Comparison of ENCODE assay signal across 16 cellular contexts in genomic region chr5:123454236-123454911, GRCh38. TPM values are rescaled to one million over a fixed set of nuclear protein-coding genes. Genes with fewer than 3 reads are reported as not detected.
A peak's percentile ranks its signal among the peaks of the same experiment; 100 is the strongest.
DNase-seq lines count a peak whose midpoint lies in the region; ATAC-seq, FAIRE-seq and TF ChIP-seq lines count a peak whose summit lies in the region.
"Had no signal": no experiment of that assay in that cellular context is flagged by ENCODE, and none has a peak within 500 bp of the region (broad histone marks: within the 10 kb centered on the region; RNA-seq: fewer than 3 reads in every experiment).

No MANE protein-coding gene starts in this region.

- no peaks in the 10 kb centered on the region for H4K20me1 ChIP-seq in GM23248 (ENCODE audit: insufficient read depth)
- no peaks in the 10 kb centered on the region for H4K20me1 ChIP-seq in PC-9 (ENCODE audit: insufficient read depth)

- H3K4me3 Mint-ChIP-seq in activated naive CD4-positive, alpha-beta T cell treated with anti-CD3 and anti-CD28 coated beads for 36 hours, result no peak overlapping the region
- H3K4me3 Mint-ChIP-seq: activated naive CD4-positive, alpha-beta T cell treated with anti-CD3 and anti-CD28 coated beads, Interleukin-2, amount 50 U/mL, for 24 hours; stimulated activated naive B cell treated with anti-CD40 and anti-IgM and Interleukin-4, amounts not matched to agents 10 μg/mL and 1 μg/mL and 100 μg/mL, for 72 hours; type B pancreatic cell had no signal

- POLR2A ChIA-PET in PC-9 (lab: Charles Lee; ENCODE audit: unreplicated experiment), result no interaction called here

- no peaks in the 10 kb centered on the region for H3K36me3 Mint-ChIP-seq in activated naive CD4-positive, alpha-beta T cell treated with anti-CD3 and anti-CD28 coated beads for 36 hours (ENCODE audit: low read depth)
- H3K36me3 Mint-ChIP-seq: activated naive CD4-positive, alpha-beta T cell treated with anti-CD3 and anti-CD28 coated beads, Interleukin-2, amount 50 U/mL, for 24 hours; stimulated activated naive B cell treated with anti-CD40 and anti-IgM and Interleukin-4, amounts not matched to agents 10 μg/mL and 1 μg/mL and 100 μg/mL, for 72 hours; type B pancreatic cell had no signal

- DNase-seq in A172 (ENCODE audit: low spot score) (peak; percentile 17), GM23248 (peak; percentile 20), PC-9 (peak; percentile 1 to 46), fibroblast of gingiva (ENCODE audit: low read depth) (peak; percentile 3), frontal cortex (ENCODE audit: low spot score in 2 of 2) (no peak)
- no peak for DNase-seq in activated naive CD4-positive, alpha-beta T cell treated with anti-CD3 and anti-CD28 coated beads for 36 hours
- DNase-seq: Calu3; islet precursor cell; NCI-H1092 treated with DMSO at 0.1 percent for 48 hours; NCI-H345; Peyer's patch; stimulated activated naive B cell treated with anti-CD40 and anti-IgM and Interleukin-4, amounts not matched to agents 10 μg/mL and 1 μg/mL and 100 μg/mL, for 72 hours had no signal

- H3K9ac ChIP-seq in GM23248, result no peak overlapping the region

- H3K9me2 ChIP-seq in GM23248 (ENCODE audit: insufficient read depth) (no peaks in the 10 kb centered on the region), PC-9 (ENCODE audit: insufficient read depth) (no peaks in the 10 kb centered on the region; the same call in 1 of the 2 replicates)

- H3K27ac Mint-ChIP-seq in activated naive CD4-positive, alpha-beta T cell treated with anti-CD3 and anti-CD28 coated beads for 36 hours, result no peak overlapping the region
- H3K27ac Mint-ChIP-seq: activated naive CD4-positive, alpha-beta T cell treated with anti-CD3 and anti-CD28 coated beads, Interleukin-2, amount 50 U/mL, for 24 hours; stimulated activated naive B cell treated with anti-CD40 and anti-IgM and Interleukin-4, amounts not matched to agents 10 μg/mL and 1 μg/mL and 100 μg/mL, for 72 hours; type B pancreatic cell had no signal

- H3K4me1 ChIP-seq in GM23248 (ENCODE audit: insufficient read depth) (no peaks in the 10 kb centered on the region), PC-9 (replicated peaks; ENCODE audit: insufficient read depth) (peaks cover 12% of the 10 kb centered on the region)

- H3K36me3 ChIP-seq in GM23248 (ENCODE audit: low read depth), result no peaks in the 10 kb centered on the region
- no peaks in the 10 kb centered on the region for H3K36me3 ChIP-seq in PC-9 (ENCODE audit: low read depth)
- H3K36me3 ChIP-seq: Peyer's patch had no signal

- H3K27ac ChIP-seq in GM23248, result no peak overlapping the region
- H3K27ac ChIP-seq in PC-9, result peak overlapping the region; percentile 8; the same call in 1 of the 2 replicates
- H3K27ac ChIP-seq: Peyer's patch had no signal

- intact Hi-C loops in PC-9 (cut with micrococcal nuclease; ENCODE audit: unreplicated experiment), result no loop called here
- intact Hi-C loops in activated naive CD4-positive, alpha-beta T cell treated with anti-CD3 and anti-CD28 coated beads for 36 hours (cut with micrococcal nuclease), result no loop called here

- no peaks in the 10 kb centered on the region for H3K9me3 Mint-ChIP-seq in activated naive CD4-positive, alpha-beta T cell treated with anti-CD3 and anti-CD28 coated beads for 36 hours
- H3K9me3 Mint-ChIP-seq: activated naive CD4-positive, alpha-beta T cell treated with anti-CD3 and anti-CD28 coated beads, Interleukin-2, amount 50 U/mL, for 24 hours; stimulated activated naive B cell treated with anti-CD40 and anti-IgM and Interleukin-4, amounts not matched to agents 10 μg/mL and 1 μg/mL and 100 μg/mL, for 72 hours; type B pancreatic cell had no signal

- H3K79me2 ChIP-seq in GM23248 (ENCODE audit: insufficient read depth) (no peaks in the 10 kb centered on the region), PC-9 (ENCODE audit: low read depth) (no peaks in the 10 kb centered on the region)

- no peak for FAIRE-seq in frontal cortex (lab: Jason Lieb, UNC)

- H3K27me3 Mint-ChIP-seq in activated naive CD4-positive, alpha-beta T cell treated with anti-CD3 and anti-CD28 coated beads for 36 hours (ENCODE audit: low read depth), result peaks cover 2% of the 10 kb centered on the region
- H3K27me3 Mint-ChIP-seq: activated naive CD4-positive, alpha-beta T cell treated with anti-CD3 and anti-CD28 coated beads, Interleukin-2, amount 50 U/mL, for 24 hours; stimulated activated naive B cell treated with anti-CD40 and anti-IgM and Interleukin-4, amounts not matched to agents 10 μg/mL and 1 μg/mL and 100 μg/mL, for 72 hours; type B pancreatic cell had no signal

- H3K4me3 ChIP-seq in GM23248, result no peak overlapping the region
- no peak overlapping the region for H3K4me3 ChIP-seq in PC-9
- H3K4me3 ChIP-seq: Peyer's patch had no signal

- ATAC-seq in GM21447 (IDR thresholded peaks at IDR 0.05; ENCODE audit: unreplicated experiment) (no peak), HG03571 (IDR thresholded peaks at IDR 0.05; ENCODE audit: unreplicated experiment) (no peak)
- ATAC-seq: stimulated activated naive B cell treated with anti-CD40 and anti-IgM and Interleukin-4, amounts not matched to agents 10 μg/mL and 1 μg/mL and 100 μg/mL, for 72 hours had no signal

- no peak overlapping the region for H3K4me2 ChIP-seq in GM23248 (ENCODE audit: unreplicated experiment)
- H3K4me2 ChIP-seq in PC-9, result peak overlapping the region; percentile 54

- in situ Hi-C loops in GM23248 (cut with MboI), result no loop called here

- no peaks in the 10 kb centered on the region for H3K9me3 ChIP-seq in GM23248 (ENCODE audit: low read depth)
- no peaks in the 10 kb centered on the region for H3K9me3 ChIP-seq in PC-9 (ENCODE audit: insufficient read depth, low read depth)
- H3K9me3 ChIP-seq: Peyer's patch had no signal

- no TSS peak for BruUV-seq in PC-9 (replicated peaks; lab: Mats Ljungman, UMichigan)

- H3K27me3 ChIP-seq in GM23248 (replicated peaks; ENCODE audit: insufficient read depth), result no peaks in the 10 kb centered on the region
- H3K27me3 ChIP-seq in PC-9 (ENCODE audit: insufficient read depth, low read depth), result no peaks in the 10 kb centered on the region
- H3K27me3 ChIP-seq: Peyer's patch had no signal

- WGBS in GM23248 (ENCODE audit: low coverage in 1 of 2, low lambda C conversion rate in 2 of 2, missing lambda C conversion rate in 2 of 2), 2 experiments, result 51 to 67% methylated on average over 1 of the region's 1 CpG

- no peak for TF ChIP-seq CTCF in PC-9 (conservative IDR thresholded peaks at IDR 0.05)

- peaks cover 12% of the 10 kb centered on the region for H3K4me1 Mint-ChIP-seq in activated naive CD4-positive, alpha-beta T cell treated with anti-CD3 and anti-CD28 coated beads for 36 hours (ENCODE audit: low read depth)

- CTCF ChIA-PET in PC-9 (lab: Charles Lee), result no interaction called here
- CTCF ChIA-PET in activated naive CD4-positive, alpha-beta T cell treated with anti-CD3 and anti-CD28 coated beads for 36 hours (lab: Charles Lee), result interaction anchor here (1.1 kb wide), 1 partner anchor 30 kb away, joined by 4 read pairs; no protein-coding TSS in a partner anchor

- no peaks in the 10 kb centered on the region for H3F3A ChIP-seq in GM23248 (ENCODE audit: insufficient read depth)
- no peaks in the 10 kb centered on the region; the same call in 1 of the 2 replicates for H3F3A ChIP-seq in PC-9 (ENCODE audit: insufficient read depth, low read depth)

- H2AFZ ChIP-seq in GM23248 (peak overlapping the region; percentile 31), PC-9 (peak overlapping the region; percentile 74)

RNA-seq across cellular contexts. Expression of gene CEP120, which starts 31.2 kb away (rescaled TPM):
- 19.5 and 22.3 TPM in 2 replicates for total RNA-seq in A172 (2014; rRNA removed; shearing (Covaris generic))
- total RNA-seq in GM23248 (2014; rRNA removed; shearing (Covaris generic)), result 16.4 and 19.3 TPM in 2 replicates
- 7.3 and 7.5 TPM in 2 replicates for polyA plus RNA-seq in GM23248 (2016; fragmentation: Nextera tagmentation; extraction: Ambion mirVana)
- total RNA-seq in PC-9 (2021), result 17.1 and 24.5 TPM in 2 replicates
- 52.6 TPM for total RNA-seq in frontal cortex
- 10 to 100 TPM; 39.2 to 39.5 TPM for total RNA-seq in activated naive CD4-positive, alpha-beta T cell treated with anti-CD3 and anti-CD28 coated beads for 36 hours

RNA-seq across cellular contexts. Expression of gene CSNK1G3, which starts 57.6 kb away (rescaled TPM):
- total RNA-seq in A172 (2014; rRNA removed; shearing (Covaris generic)), result 65.5 and 77.0 TPM in 2 replicates
- total RNA-seq in GM23248 (2014; rRNA removed; shearing (Covaris generic)), result 63.2 and 79.9 TPM in 2 replicates
- polyA plus RNA-seq in GM23248 (2016; fragmentation: Nextera tagmentation; extraction: Ambion mirVana), result 29.5 and 37.4 TPM in 2 replicates
- total RNA-seq in PC-9 (2021) (31.3 and 39.0 TPM in 2 replicates), frontal cortex (230 TPM)
- total RNA-seq in activated naive CD4-positive, alpha-beta T cell treated with anti-CD3 and anti-CD28 coated beads for 36 hours, result 10 to 100 TPM; 31.9 to 33.8 TPM

Comparison
In these comparisons a context has a peak if more than half of its experiments do, and no peak if none do; other contexts are left out.
1. DNase-seq: peak in A172 (single experiment), GM23248 (single experiment), PC-9 (2 of 2) and fibroblast of gingiva (single experiment); none in frontal cortex (0 of 2) and activated naive CD4-positive, alpha-beta T cell treated with anti-CD3 and anti-CD28 coated beads for 36 hours (single experiment).